1 cellular context compared by ENCODE assay signal in genomic region chr17:21275579-21276339, GRCh38.
TF ChIP-seq lines count a peak whose summit lies in the region.

No MANE protein-coding gene starts in this region.

TF ChIP-seq in HepG2, 621 proteins besides CTCF, POLR2A, EP300 and RAD21 (continued from another document and continues in another):
- TF ChIP-seq GRHL1 (CRISPR knock-in tag; conservative IDR thresholded peaks at IDR 0.05) (no peak), ADNP (CRISPR knock-in tag; IDR thresholded peaks at IDR 0.05) (no peak), ESRRA (CRISPR knock-in tag; IDR thresholded peaks at IDR 0.05; ENCODE audit: low read depth) (peak; percentile 43; the same call in 1 of the 2 replicates), PAXIP1 (CRISPR knock-in tag; conservative IDR thresholded peaks at IDR 0.05) (0 out of 2 replicates have a peak, but pooled peaks have one; percentile 15), ZNF232 (CRISPR knock-in tag; IDR thresholded peaks at IDR 0.05; ENCODE audit: borderline replicate concordance) (no peak; the same call in 1 of the 2 replicates), ZNF430 (CRISPR knock-in tag; IDR thresholded peaks at IDR 0.05) (peak; percentile 83; the same call in 1 of the 2 replicates), ZNF883 (CRISPR knock-in tag; IDR thresholded peaks at IDR 0.05; ENCODE audit: not compliant biosample characterization) (peak; percentile 85), JUND (CRISPR knock-in tag; IDR thresholded peaks at IDR 0.05) (no peak), ZNF576 (CRISPR knock-in tag; IDR thresholded peaks at IDR 0.05) (no peak), ZHX1 (CRISPR knock-in tag; IDR thresholded peaks at IDR 0.05; ENCODE audit: low read depth) (peak; percentile 55; the same call in 1 of the 2 replicates), NR2F6 (IDR thresholded peaks at IDR 0.05) (no peak), NR2F6 (CRISPR knock-in tag; IDR thresholded peaks at IDR 0.05) (peak; percentile 41; the same call in 1 of the 2 replicates), ZNF343 (CRISPR knock-in tag; IDR thresholded peaks at IDR 0.05) (0 out of 2 replicates have a peak, but pooled peaks have one; percentile 30), ZNF572 (CRISPR knock-in tag; IDR thresholded peaks at IDR 0.05) (0 out of 2 replicates have a peak, but pooled peaks have one; percentile 87), SRY (CRISPR knock-in tag; IDR thresholded peaks at IDR 0.05) (no peak), ZKSCAN5 (CRISPR knock-in tag; IDR thresholded peaks at IDR 0.05) (no peak), ZNF639 (CRISPR knock-in tag; conservative IDR thresholded peaks at IDR 0.05) (no peak), KMT2A (CRISPR knock-in tag; IDR thresholded peaks at IDR 0.05) (peak; percentile 36; the same call in 1 of the 2 replicates), HMG20B (CRISPR knock-in tag; conservative IDR thresholded peaks at IDR 0.05) (no peak), ZNF589 (CRISPR knock-in tag; conservative IDR thresholded peaks at IDR 0.05) (no peak), NKX3-1 (CRISPR knock-in tag; IDR thresholded peaks at IDR 0.05) (no peak), JARID2 (CRISPR knock-in tag; IDR thresholded peaks at IDR 0.05; ENCODE audit: insufficient replicate concordance) (no peak), ZNF782 (CRISPR knock-in tag; IDR thresholded peaks at IDR 0.05; ENCODE audit: borderline replicate concordance) (no peak; the same call in none of the 2 replicates), TAF1 (CRISPR knock-in tag; IDR thresholded peaks at IDR 0.05) (peak; percentile 71), MXD3 (CRISPR knock-in tag; IDR thresholded peaks at IDR 0.05) (peak; percentile 48; the same call in 1 of the 2 replicates), UBTF (CRISPR knock-in tag; IDR thresholded peaks at IDR 0.05) (peak; percentile 87), CBFB (CRISPR knock-in tag; IDR thresholded peaks at IDR 0.05) (0 out of 2 replicates have a peak, but pooled peaks have one; percentile 39), ZNF274 (CRISPR knock-in tag; IDR thresholded peaks at IDR 0.05) (peak; percentile 76; the same call in 1 of the 2 replicates), LRRFIP1 (CRISPR knock-in tag; conservative IDR thresholded peaks at IDR 0.05) (no peak), ZBTB43 (CRISPR knock-in tag; conservative IDR thresholded peaks at IDR 0.05) (peak; percentile 75), ZFP37 (CRISPR knock-in tag; IDR thresholded peaks at IDR 0.05; ENCODE audit: borderline replicate concordance) (peak; percentile 83; the same call in 1 of the 2 replicates), IKZF5 (CRISPR knock-in tag; IDR thresholded peaks at IDR 0.05) (no peak), ZFY (CRISPR knock-in tag; IDR thresholded peaks at IDR 0.05) (peak; percentile 79), CBX5 (CRISPR knock-in tag; IDR thresholded peaks at IDR 0.05; ENCODE audit: borderline replicate concordance) (no peak), AGO2 (optimal IDR thresholded peaks at IDR 0.05; ENCODE audit: low read depth, low read length) (no peak), MYC (CRISPR knock-in tag; IDR thresholded peaks at IDR 0.05; ENCODE audit: borderline replicate concordance) (peak; percentile 64; the same call in 1 of the 2 replicates), ZNF619 (CRISPR knock-in tag; IDR thresholded peaks at IDR 0.05) (peak; percentile 34; the same call in 1 of the 2 replicates), ZNF432 (CRISPR knock-in tag; IDR thresholded peaks at IDR 0.05; ENCODE audit: borderline replicate concordance) (no peak), SP5 (CRISPR knock-in tag; IDR thresholded peaks at IDR 0.05; ENCODE audit: borderline replicate concordance, low read depth) (peak; percentile 56; the same call in 1 of the 2 replicates), ARNTL (CRISPR knock-in tag; IDR thresholded peaks at IDR 0.05) (peak; percentile 72; the same call in 1 of the 2 replicates), MLX (CRISPR knock-in tag; IDR thresholded peaks at IDR 0.05) (no peak), BCL6 (CRISPR knock-in tag; IDR thresholded peaks at IDR 0.05) (no peak), ATF4 (CRISPR knock-in tag; IDR thresholded peaks at IDR 0.05) (no peak)
